In genomic region chr15:37019479-37020433, GRCh38 we compare ENCODE assay signal across 11 cellular contexts.
A peak's percentile ranks its signal among the peaks of the same experiment; 100 is the strongest.
DNase-seq lines count a peak whose midpoint lies in the region; ATAC-seq and TF ChIP-seq lines count a peak whose summit lies in the region.
"Had no signal": no experiment of that assay in that cellular context is flagged by ENCODE, and none has a peak within 500 bp of the region (broad histone marks: within the 10 kb centered on the region; RNA-seq: fewer than 3 reads in every experiment).

No MANE protein-coding gene starts in this region.

- peak overlapping the region; percentile 40 for H3K4me2 ChIP-seq in Karpas-422 (ENCODE audit: low read depth, low read length, poor library complexity, severe bottlenecking)

- peak overlapping the region in 4 of 5 experiments; percentile 18 to 70 (median 44) for H3K4me3 Mint-ChIP-seq in brain

- H3K27me3 ChIP-seq in Karpas-422 (ENCODE audit: low read length): no peaks in the 10 kb centered on the region
- H3K27me3 ChIP-seq in liver (ENCODE audit: control insufficient read depth in 4 of 4, insufficient read depth in 4 of 4, low read length in 3 of 4): no peaks in the 10 kb centered on the region

- H3K4me3 ChIP-seq in Karpas-422 (ENCODE audit: low read length) (peak overlapping the region; percentile 7; the same call in 1 of the 2 replicates), liver (ENCODE audit: low read depth in 1 of 3, low read length in 3 of 3) (no peak overlapping the region)

- H3K27me3 Mint-ChIP-seq in brain: no peaks in the 10 kb centered on the region

- H3K9me3 ChIP-seq in Karpas-422 (ENCODE audit: low read length): no peaks in the 10 kb centered on the region
- H3K9me3 ChIP-seq in liver (ENCODE audit: control insufficient read depth in 4 of 4, low read length in 3 of 4): no peaks in the 10 kb centered on the region

- H3K27ac Mint-ChIP-seq in brain: peak overlapping the region; percentile 46 to 94 (median 75)

- peaks cover 58% of the 10 kb centered on the region for H3K79me2 ChIP-seq in Karpas-422 (ENCODE audit: low read length)

- H3K36me3 Mint-ChIP-seq in brain: peaks cover 57% of the 10 kb centered on the region

- TF ChIP-seq CTCF in brain (conservative IDR thresholded peaks at IDR 0.05) (no peak), liver (IDR thresholded peaks at IDR 0.05; ENCODE audit: low read depth, low read length, missing input control) (no peak), GM10266 (IDR thresholded peaks at IDR 0.05; ENCODE audit: control insufficient read depth, insufficient read depth, low read depth, missing control alignments) (no peak), GM13976 (IDR thresholded peaks at IDR 0.05; ENCODE audit: borderline replicate concordance, control extremely low read depth, extremely low read depth, insufficient read depth, missing control alignments) (no peak)

- H3K4me1 ChIP-seq in Karpas-422 (ENCODE audit: low read length) (peaks cover 71% of the 10 kb centered on the region), liver (ENCODE audit: control insufficient read depth in 4 of 4, insufficient read depth in 4 of 4, low read length in 3 of 4) (no peaks in the 10 kb centered on the region)

- ATAC-seq in HG02623 (IDR thresholded peaks at IDR 0.05; ENCODE audit: unreplicated experiment): no peak
- ATAC-seq: PC-3 had no signal

- peak; percentile 11 for DNase-seq in A172 (ENCODE audit: low spot score)
- DNase-seq in Karpas-422: peak; percentile 73
- no peak for DNase-seq in activated CD8-positive, alpha-beta memory T cell treated with anti-CD3 and anti-CD28 coated beads for 24 hours
- no peak for DNase-seq in GM10266 (ENCODE audit: extremely low spot score)
- no peak for DNase-seq in GM13976 (ENCODE audit: low spot score)
- DNase-seq: PC-3; stimulated activated naive CD4-positive, alpha-beta T cell had no signal

- H3K9me3 Mint-ChIP-seq in brain: peaks cover 0 to 4% (median 2%) of the 10 kb centered on the region in 5 experiments

- no peak for TF ChIP-seq RAD21 in liver (IDR thresholded peaks at IDR 0.05)

- peaks cover 79% of the 10 kb centered on the region for H3K4me1 Mint-ChIP-seq in brain

- no peaks in the 10 kb centered on the region for H4K20me1 ChIP-seq in Karpas-422 (ENCODE audit: insufficient read depth, low read depth, low read length)

- H3K36me3 ChIP-seq in Karpas-422 (ENCODE audit: insufficient read depth, low read length): peaks cover 8% of the 10 kb centered on the region; the same call in 1 of the 2 replicates
- H3K36me3 ChIP-seq in liver (ENCODE audit: control insufficient read depth in 4 of 4, insufficient read depth in 3 of 4, low read depth in 1 of 4, low read length in 3 of 4): no peaks in the 10 kb centered on the region

- no peaks in the 10 kb centered on the region for H3K9me2 ChIP-seq in Karpas-422 (replicated peaks; ENCODE audit: insufficient read depth, low read length)

- peak overlapping the region; percentile 42 for H3K9ac ChIP-seq in Karpas-422 (ENCODE audit: low read length)
- H3K9ac ChIP-seq in liver (ENCODE audit: low read depth in 1 of 2, low read length in 2 of 2): no peak overlapping the region

- H2AFZ ChIP-seq in Karpas-422 (ENCODE audit: low read length): no peak overlapping the region

- peak overlapping the region; percentile 97 for H3K27ac ChIP-seq in Karpas-422 (ENCODE audit: low read length)
- H3K27ac ChIP-seq in liver (ENCODE audit: low read depth in 1 of 2, low read length in 2 of 2): no peak overlapping the region
- H3K27ac ChIP-seq: epithelial cell of prostate had no signal

- 67% methylated on average over 18 of the region's 18 CpGs for WGBS in liver

- in situ Hi-C loops in GM13976 (cut with MboI; ENCODE audit: low sequenced_read_pairs, unreplicated experiment): no loop called here

TF ChIP-seq in liver, 16 proteins besides CTCF, POLR2A, EP300 and RAD21:
- TF ChIP-seq ZBTB33 (IDR thresholded peaks at IDR 0.05) (no peak), NR2F2 (IDR thresholded peaks at IDR 0.05) (peak; percentile 70)

Comparison
In these comparisons a context has a peak if more than half of its experiments do, and no peak if none do; other contexts are left out.
1. DNase-seq: peak in A172 (single experiment) and Karpas-422 (single experiment); none in activated CD8-positive, alpha-beta memory T cell treated with anti-CD3 and anti-CD28 coated beads for 24 hours (single experiment), GM10266 (single experiment) and GM13976 (single experiment).